In the genomic region with DNA sequence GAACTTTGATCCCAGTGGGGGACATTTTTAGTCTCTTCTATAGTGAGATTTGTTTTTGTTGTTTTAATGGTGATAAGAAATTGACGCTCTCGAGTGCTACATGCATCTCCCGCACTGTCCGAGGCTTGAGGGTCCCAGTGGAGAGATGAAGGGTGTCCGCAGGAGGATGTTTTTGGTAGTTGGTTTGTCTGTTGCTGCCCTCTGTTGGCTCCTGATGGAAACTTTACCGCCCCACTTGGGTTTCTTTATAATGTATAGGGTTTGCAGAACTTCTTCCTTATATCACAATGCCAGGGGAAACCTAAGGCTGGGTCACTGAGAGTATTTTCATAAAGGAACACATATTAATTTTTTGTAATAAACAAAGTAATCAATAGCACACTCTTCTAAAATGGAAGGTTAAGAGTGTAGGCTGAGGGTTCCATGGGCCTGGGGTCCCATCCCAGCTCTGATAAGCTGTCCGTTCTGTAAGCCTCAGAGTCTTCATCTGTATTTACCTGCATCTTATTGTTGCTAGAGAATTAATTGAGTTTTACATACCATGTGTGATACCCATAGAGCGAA, we compare ENCODE assay signal across 10 cellular contexts.
DNase-seq lines count a peak whose midpoint lies in the region; FAIRE-seq and TF ChIP-seq lines count a peak whose summit lies in the region.
"Had no signal": no experiment of that assay in that cellular context is flagged by ENCODE, and none has a peak within 500 bp of the region (broad histone marks: within the 10 kb centered on the region; RNA-seq: fewer than 3 reads in every experiment).

No MANE protein-coding gene starts in this region.

- DNase-seq in stimulated activated CD4-positive, alpha-beta T cell treated with anti-CD3 and anti-CD28 coated beads, Interleukin-15, amount 100 ng/mL, for 24 hours = peak; percentile 4
- DNase-seq in stimulated activated CD4-positive, alpha-beta T cell treated with anti-CD3 and anti-CD28 coated beads, Interleukin-12 subunit alpha, Interleukin-12 subunit beta, amount 100 ng/mL, for 4 hours = no peak
- peak; percentile 8 for DNase-seq in NCI-H748 treated with DMSO at 0.1 percent for 48 hours (lab: John Stamatoyannopoulos, UW)
- peak; percentile 42 for DNase-seq in esophagus muscularis mucosa (ENCODE audit: extremely low spot score)
- peak; percentile 34 for DNase-seq in urothelium cell line (ENCODE audit: low spot score)
- DNase-seq in T1000 (lab: John Stamatoyannopoulos, UW) = no peak
- no peak for DNase-seq in NCI-H1105 treated with DMSO at 0.1 percent for 48 hours (lab: John Stamatoyannopoulos, UW)
- no peak for DNase-seq in hepatic stellate cell (ENCODE audit: low spot score)

- no peaks in the 10 kb centered on the region for H3K4me1 ChIP-seq in esophagus muscularis mucosa

- no peaks in the 10 kb centered on the region for H3K27me3 ChIP-seq in esophagus muscularis mucosa
- H3K27me3 ChIP-seq: SJSA1 had no signal

- TF ChIP-seq CTCF in esophagus muscularis mucosa (IDR thresholded peaks at IDR 0.05) = peak in 1 of 3 experiments; percentile 5

- FAIRE-seq in urothelium cell line (lab: Jason Lieb, UNC) = no peak
- FAIRE-seq: endometrium had no signal

- no peaks in the 10 kb centered on the region for H3K9me3 ChIP-seq in esophagus muscularis mucosa
- H3K9me3 ChIP-seq: SJSA1 had no signal

- no peak overlapping the region for H3K4me3 ChIP-seq in esophagus muscularis mucosa
- H3K4me3 ChIP-seq: SJSA1 had no signal

- no peak overlapping the region for H3K27ac ChIP-seq in esophagus muscularis mucosa (replicated peaks in 1 of 4)
- H3K27ac ChIP-seq: SJSA1 had no signal

- no peak for TF ChIP-seq EP300 in esophagus muscularis mucosa (IDR thresholded peaks at IDR 0.05)

- no peak for TF ChIP-seq POLR2A in esophagus muscularis mucosa (IDR thresholded peaks at IDR 0.05; ENCODE audit: low read depth)

- 31% methylated on average over 7 of the region's 8 CpGs for WGBS in esophagus muscularis mucosa

- intact Hi-C loops in esophagus muscularis mucosa (cut with DNase I) = no loop called here

- no peaks in the 10 kb centered on the region for H3K36me3 ChIP-seq in esophagus muscularis mucosa
- H3K36me3 ChIP-seq: SJSA1 had no signal

Comparison
In these comparisons a context has a peak if more than half of its experiments do, and no peak if none do; other contexts are left out.
1. DNase-seq: peak in stimulated activated CD4-positive, alpha-beta T cell treated with anti-CD3 and anti-CD28 coated beads, Interleukin-15, amount 100 ng/mL, for 24 hours (single experiment), NCI-H748 treated with DMSO at 0.1 percent for 48 hours (single experiment), esophagus muscularis mucosa (single experiment) and urothelium cell line (single experiment); none in stimulated activated CD4-positive, alpha-beta T cell treated with anti-CD3 and anti-CD28 coated beads, Interleukin-12 subunit alpha, Interleukin-12 subunit beta, amount 100 ng/mL, for 4 hours (single experiment), T1000 (single experiment), NCI-H1105 treated with DMSO at 0.1 percent for 48 hours (single experiment) and hepatic stellate cell (single experiment).